1 cellular context compared by ENCODE assay signal in the genomic region with DNA sequence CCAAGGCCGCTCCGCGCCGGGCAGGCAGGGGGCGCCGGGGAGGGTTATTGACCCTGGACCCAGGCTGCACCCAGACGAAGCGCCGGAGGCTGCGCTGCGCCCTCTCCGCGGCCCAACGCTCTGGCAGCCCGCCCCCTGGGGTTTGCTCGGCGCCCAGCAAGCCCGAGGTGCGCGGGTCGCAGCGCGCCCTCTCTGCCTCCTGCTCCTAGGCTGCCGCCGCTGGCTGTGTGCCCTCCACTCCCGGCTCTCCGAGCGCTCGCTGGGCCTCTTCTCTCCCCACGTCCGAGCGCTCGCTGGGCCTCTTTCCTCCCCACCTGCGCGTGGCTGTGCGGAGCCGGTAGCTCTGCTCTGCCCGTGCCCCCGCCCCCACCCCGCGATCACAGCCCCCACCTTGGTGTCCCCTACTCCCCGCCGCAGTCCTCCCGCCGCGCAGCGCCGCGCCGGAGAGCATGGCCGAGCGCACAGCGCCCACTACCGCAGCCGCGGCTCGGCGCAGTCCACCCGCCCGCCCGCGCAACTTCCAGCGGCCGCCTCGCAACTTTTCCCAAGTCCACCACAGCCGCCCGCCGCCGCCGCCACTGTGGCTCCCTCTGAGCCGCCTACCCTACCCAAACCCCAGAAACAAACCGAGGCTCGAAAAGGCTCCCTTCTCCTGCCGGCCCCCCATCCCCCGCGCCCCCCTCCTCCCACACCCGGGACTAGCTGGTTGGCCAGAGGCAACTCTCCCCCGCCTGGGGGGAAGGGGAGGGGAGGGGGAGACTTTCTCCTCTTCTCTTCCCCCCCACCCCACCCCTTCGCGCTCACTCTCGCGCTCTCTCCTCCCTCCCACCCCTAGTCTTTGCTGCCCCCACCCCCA.
TF ChIP-seq lines count a peak whose summit lies in the region.

No MANE protein-coding gene starts in this region.

TF ChIP-seq in HepG2, 621 proteins besides CTCF, POLR2A, EP300 and RAD21 (continued from another document and continues in another):
- TF ChIP-seq EEA1 (CRISPR knock-in tag; IDR thresholded peaks at IDR 0.05; ENCODE audit: borderline replicate concordance), result peak; percentile 60; the same call in 1 of the 2 replicates
- TF ChIP-seq ARNT2 (CRISPR knock-in tag; IDR thresholded peaks at IDR 0.05; ENCODE audit: low read depth), result peak; percentile 70
- TF ChIP-seq, protein P1, sequence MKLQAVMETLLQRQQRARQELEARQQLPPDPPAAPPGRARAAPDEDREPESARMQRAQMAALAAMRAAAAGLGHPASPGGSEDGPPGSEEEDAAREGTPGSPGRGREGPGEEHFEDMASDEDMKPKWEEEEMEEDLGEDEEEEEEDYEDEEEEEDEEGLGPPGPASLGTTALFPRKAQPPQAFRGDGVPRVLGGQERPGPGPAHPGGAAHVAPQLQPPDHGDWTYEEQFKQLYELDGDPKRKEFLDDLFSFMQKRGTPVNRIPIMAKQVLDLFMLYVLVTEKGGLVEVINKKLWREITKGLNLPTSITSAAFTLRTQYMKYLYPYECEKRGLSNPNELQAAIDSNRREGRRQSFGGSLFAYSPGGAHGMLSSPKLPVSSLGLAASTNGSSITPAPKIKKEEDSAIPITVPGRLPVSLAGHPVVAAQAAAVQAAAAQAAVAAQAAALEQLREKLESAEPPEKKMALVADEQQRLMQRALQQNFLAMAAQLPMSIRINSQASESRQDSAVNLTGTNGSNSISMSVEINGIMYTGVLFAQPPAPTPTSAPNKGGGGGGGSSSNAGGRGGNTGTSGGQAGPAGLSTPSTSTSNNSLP (IDR thresholded peaks at IDR 0.05; ENCODE audit: low read depth, low read length), result no peak
- TF ChIP-seq PHF21A (CRISPR knock-in tag; IDR thresholded peaks at IDR 0.05), result peak; percentile 49; the same call in 1 of the 2 replicates
- no peak for TF ChIP-seq ZFP1 (CRISPR knock-in tag; IDR thresholded peaks at IDR 0.05)
- TF ChIP-seq TEAD3 (CRISPR knock-in tag; optimal IDR thresholded peaks at IDR 0.05; ENCODE audit: borderline replicate concordance), result no peak
- 0 out of 2 replicates have a peak, but pooled peaks have one; percentile 44 for TF ChIP-seq ZNF558 (CRISPR knock-in tag; IDR thresholded peaks at IDR 0.05; ENCODE audit: borderline replicate concordance)
- TF ChIP-seq ZNF33A (CRISPR knock-in tag; IDR thresholded peaks at IDR 0.05; ENCODE audit: borderline replicate concordance), result no peak
- TF ChIP-seq SMAD9 (CRISPR knock-in tag; IDR thresholded peaks at IDR 0.05), result no peak
- TF ChIP-seq ZNF12 (CRISPR knock-in tag; IDR thresholded peaks at IDR 0.05), result no peak
- TF ChIP-seq ZNF703 (CRISPR knock-in tag; IDR thresholded peaks at IDR 0.05; ENCODE audit: borderline replicate concordance), result no peak
- TF ChIP-seq PRMT3 (CRISPR knock-in tag; IDR thresholded peaks at IDR 0.05; ENCODE audit: borderline replicate concordance, low read depth), result no peak
- TF ChIP-seq, protein P2, sequence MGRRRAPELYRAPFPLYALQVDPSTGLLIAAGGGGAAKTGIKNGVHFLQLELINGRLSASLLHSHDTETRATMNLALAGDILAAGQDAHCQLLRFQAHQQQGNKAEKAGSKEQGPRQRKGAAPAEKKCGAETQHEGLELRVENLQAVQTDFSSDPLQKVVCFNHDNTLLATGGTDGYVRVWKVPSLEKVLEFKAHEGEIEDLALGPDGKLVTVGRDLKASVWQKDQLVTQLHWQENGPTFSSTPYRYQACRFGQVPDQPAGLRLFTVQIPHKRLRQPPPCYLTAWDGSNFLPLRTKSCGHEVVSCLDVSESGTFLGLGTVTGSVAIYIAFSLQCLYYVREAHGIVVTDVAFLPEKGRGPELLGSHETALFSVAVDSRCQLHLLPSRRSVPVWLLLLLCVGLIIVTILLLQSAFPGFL (CRISPR knock-in tag; IDR thresholded peaks at IDR 0.05), result no peak
- TF ChIP-seq, protein P3, sequence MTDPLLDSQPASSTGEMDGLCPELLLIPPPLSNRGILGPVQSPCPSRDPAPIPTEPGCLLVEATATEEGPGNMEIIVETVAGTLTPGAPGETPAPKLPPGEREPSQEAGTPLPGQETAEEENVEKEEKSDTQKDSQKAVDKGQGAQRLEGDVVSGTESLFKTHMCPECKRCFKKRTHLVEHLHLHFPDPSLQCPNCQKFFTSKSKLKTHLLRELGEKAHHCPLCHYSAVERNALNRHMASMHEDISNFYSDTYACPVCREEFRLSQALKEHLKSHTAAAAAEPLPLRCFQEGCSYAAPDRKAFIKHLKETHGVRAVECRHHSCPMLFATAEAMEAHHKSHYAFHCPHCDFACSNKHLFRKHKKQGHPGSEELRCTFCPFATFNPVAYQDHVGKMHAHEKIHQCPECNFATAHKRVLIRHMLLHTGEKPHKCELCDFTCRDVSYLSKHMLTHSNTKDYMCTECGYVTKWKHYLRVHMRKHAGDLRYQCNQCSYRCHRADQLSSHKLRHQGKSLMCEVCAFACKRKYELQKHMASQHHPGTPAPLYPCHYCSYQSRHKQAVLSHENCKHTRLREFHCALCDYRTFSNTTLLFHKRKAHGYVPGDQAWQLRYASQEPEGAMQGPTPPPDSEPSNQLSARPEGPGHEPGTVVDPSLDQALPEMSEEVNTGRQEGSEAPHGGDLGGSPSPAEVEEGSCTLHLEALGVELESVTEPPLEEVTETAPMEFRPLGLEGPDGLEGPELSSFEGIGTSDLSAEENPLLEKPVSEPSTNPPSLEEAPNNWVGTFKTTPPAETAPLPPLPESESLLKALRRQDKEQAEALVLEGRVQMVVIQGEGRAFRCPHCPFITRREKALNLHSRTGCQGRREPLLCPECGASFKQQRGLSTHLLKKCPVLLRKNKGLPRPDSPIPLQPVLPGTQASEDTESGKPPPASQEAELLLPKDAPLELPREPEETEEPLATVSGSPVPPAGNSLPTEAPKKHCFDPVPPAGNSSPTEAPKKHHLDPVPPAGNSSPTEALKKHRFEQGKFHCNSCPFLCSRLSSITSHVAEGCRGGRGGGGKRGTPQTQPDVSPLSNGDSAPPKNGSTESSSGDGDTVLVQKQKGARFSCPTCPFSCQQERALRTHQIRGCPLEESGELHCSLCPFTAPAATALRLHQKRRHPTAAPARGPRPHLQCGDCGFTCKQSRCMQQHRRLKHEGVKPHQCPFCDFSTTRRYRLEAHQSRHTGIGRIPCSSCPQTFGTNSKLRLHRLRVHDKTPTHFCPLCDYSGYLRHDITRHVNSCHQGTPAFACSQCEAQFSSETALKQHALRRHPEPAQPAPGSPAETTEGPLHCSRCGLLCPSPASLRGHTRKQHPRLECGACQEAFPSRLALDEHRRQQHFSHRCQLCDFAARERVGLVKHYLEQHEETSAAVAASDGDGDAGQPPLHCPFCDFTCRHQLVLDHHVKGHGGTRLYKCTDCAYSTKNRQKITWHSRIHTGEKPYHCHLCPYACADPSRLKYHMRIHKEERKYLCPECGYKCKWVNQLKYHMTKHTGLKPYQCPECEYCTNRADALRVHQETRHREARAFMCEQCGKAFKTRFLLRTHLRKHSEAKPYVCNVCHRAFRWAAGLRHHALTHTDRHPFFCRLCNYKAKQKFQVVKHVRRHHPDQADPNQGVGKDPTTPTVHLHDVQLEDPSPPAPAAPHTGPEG (CRISPR knock-in tag; IDR thresholded peaks at IDR 0.05), result peak; percentile 98
- TF ChIP-seq ISL2 (CRISPR knock-in tag; IDR thresholded peaks at IDR 0.05), result 0 out of 2 replicates have a peak, but pooled peaks have one; percentile 51
- TF ChIP-seq, protein P4, sequence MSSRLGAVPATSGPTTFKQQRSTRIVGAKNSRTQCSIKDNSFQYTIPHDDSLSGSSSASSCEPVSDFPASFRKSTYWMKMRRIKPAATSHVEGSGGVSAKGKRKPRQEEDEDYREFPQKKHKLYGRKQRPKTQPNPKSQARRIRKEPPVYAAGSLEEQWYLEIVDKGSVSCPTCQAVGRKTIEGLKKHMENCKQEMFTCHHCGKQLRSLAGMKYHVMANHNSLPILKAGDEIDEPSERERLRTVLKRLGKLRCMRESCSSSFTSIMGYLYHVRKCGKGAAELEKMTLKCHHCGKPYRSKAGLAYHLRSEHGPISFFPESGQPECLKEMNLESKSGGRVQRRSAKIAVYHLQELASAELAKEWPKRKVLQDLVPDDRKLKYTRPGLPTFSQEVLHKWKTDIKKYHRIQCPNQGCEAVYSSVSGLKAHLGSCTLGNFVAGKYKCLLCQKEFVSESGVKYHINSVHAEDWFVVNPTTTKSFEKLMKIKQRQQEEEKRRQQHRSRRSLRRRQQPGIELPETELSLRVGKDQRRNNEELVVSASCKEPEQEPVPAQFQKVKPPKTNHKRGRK (CRISPR knock-in tag; IDR thresholded peaks at IDR 0.05), result no peak
- no peak for TF ChIP-seq SRSF4 (IDR thresholded peaks at IDR 0.05; ENCODE audit: low read depth, low read length, poor library complexity, severe bottlenecking)
- TF ChIP-seq NR2F6 (IDR thresholded peaks at IDR 0.05), result no peak
- TF ChIP-seq NR2F6 (CRISPR knock-in tag; IDR thresholded peaks at IDR 0.05), result no peak
- TF ChIP-seq MTF1 (CRISPR knock-in tag; IDR thresholded peaks at IDR 0.05), result no peak
- TF ChIP-seq MAFG (CRISPR knock-in tag; IDR thresholded peaks at IDR 0.05), result no peak
- TF ChIP-seq ZNF263 (CRISPR knock-in tag; IDR thresholded peaks at IDR 0.05), result peak; percentile 85
- no peak for TF ChIP-seq CAMTA2 (CRISPR knock-in tag; IDR thresholded peaks at IDR 0.05; ENCODE audit: borderline replicate concordance)
- peak; percentile 9; the same call in 1 of the 2 replicates for TF ChIP-seq MEIS2 (CRISPR knock-in tag; IDR thresholded peaks at IDR 0.05)
- TF ChIP-seq, protein P5, sequence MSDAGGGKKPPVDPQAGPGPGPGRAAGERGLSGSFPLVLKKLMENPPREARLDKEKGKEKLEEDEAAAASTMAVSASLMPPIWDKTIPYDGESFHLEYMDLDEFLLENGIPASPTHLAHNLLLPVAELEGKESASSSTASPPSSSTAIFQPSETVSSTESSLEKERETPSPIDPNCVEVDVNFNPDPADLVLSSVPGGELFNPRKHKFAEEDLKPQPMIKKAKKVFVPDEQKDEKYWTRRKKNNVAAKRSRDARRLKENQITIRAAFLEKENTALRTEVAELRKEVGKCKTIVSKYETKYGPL (CRISPR knock-in tag; IDR thresholded peaks at IDR 0.05), result no peak
- peak; percentile 83; the same call in 1 of the 2 replicates for TF ChIP-seq TOPORS (CRISPR knock-in tag; IDR thresholded peaks at IDR 0.05)
- peak; percentile 63 for TF ChIP-seq TBX2 (CRISPR knock-in tag; IDR thresholded peaks at IDR 0.05; ENCODE audit: borderline replicate concordance)
- no peak for TF ChIP-seq RARA (CRISPR knock-in tag; IDR thresholded peaks at IDR 0.05)
- TF ChIP-seq SALL1 (CRISPR knock-in tag; IDR thresholded peaks at IDR 0.05), result peak; percentile 59
- TF ChIP-seq HNF4A (CRISPR knock-in tag; IDR thresholded peaks at IDR 0.05), result no peak
- TF ChIP-seq, protein P6, sequence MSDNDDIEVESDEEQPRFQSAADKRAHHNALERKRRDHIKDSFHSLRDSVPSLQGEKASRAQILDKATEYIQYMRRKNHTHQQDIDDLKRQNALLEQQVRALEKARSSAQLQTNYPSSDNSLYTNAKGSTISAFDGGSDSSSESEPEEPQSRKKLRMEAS (IDR thresholded peaks at IDR 0.05), result peak; percentile 61
- TF ChIP-seq SMAD1 (CRISPR knock-in tag; IDR thresholded peaks at IDR 0.05; ENCODE audit: borderline replicate concordance, low read depth), result no peak
- no peak for TF ChIP-seq ONECUT2 (CRISPR knock-in tag; IDR thresholded peaks at IDR 0.05)
- TF ChIP-seq HNF4G (IDR thresholded peaks at IDR 0.05; ENCODE audit: borderline replicate concordance, low read depth, low read length), result no peak
- TF ChIP-seq HNF4G (CRISPR knock-in tag; IDR thresholded peaks at IDR 0.05; ENCODE audit: borderline replicate concordance, low read depth), result no peak
- TF ChIP-seq REXO4 (CRISPR knock-in tag; IDR thresholded peaks at IDR 0.05; ENCODE audit: borderline replicate concordance), result no peak
- TF ChIP-seq PAX8 (CRISPR knock-in tag; IDR thresholded peaks at IDR 0.05; ENCODE audit: borderline replicate concordance), result no peak
- TF ChIP-seq, protein P7, sequence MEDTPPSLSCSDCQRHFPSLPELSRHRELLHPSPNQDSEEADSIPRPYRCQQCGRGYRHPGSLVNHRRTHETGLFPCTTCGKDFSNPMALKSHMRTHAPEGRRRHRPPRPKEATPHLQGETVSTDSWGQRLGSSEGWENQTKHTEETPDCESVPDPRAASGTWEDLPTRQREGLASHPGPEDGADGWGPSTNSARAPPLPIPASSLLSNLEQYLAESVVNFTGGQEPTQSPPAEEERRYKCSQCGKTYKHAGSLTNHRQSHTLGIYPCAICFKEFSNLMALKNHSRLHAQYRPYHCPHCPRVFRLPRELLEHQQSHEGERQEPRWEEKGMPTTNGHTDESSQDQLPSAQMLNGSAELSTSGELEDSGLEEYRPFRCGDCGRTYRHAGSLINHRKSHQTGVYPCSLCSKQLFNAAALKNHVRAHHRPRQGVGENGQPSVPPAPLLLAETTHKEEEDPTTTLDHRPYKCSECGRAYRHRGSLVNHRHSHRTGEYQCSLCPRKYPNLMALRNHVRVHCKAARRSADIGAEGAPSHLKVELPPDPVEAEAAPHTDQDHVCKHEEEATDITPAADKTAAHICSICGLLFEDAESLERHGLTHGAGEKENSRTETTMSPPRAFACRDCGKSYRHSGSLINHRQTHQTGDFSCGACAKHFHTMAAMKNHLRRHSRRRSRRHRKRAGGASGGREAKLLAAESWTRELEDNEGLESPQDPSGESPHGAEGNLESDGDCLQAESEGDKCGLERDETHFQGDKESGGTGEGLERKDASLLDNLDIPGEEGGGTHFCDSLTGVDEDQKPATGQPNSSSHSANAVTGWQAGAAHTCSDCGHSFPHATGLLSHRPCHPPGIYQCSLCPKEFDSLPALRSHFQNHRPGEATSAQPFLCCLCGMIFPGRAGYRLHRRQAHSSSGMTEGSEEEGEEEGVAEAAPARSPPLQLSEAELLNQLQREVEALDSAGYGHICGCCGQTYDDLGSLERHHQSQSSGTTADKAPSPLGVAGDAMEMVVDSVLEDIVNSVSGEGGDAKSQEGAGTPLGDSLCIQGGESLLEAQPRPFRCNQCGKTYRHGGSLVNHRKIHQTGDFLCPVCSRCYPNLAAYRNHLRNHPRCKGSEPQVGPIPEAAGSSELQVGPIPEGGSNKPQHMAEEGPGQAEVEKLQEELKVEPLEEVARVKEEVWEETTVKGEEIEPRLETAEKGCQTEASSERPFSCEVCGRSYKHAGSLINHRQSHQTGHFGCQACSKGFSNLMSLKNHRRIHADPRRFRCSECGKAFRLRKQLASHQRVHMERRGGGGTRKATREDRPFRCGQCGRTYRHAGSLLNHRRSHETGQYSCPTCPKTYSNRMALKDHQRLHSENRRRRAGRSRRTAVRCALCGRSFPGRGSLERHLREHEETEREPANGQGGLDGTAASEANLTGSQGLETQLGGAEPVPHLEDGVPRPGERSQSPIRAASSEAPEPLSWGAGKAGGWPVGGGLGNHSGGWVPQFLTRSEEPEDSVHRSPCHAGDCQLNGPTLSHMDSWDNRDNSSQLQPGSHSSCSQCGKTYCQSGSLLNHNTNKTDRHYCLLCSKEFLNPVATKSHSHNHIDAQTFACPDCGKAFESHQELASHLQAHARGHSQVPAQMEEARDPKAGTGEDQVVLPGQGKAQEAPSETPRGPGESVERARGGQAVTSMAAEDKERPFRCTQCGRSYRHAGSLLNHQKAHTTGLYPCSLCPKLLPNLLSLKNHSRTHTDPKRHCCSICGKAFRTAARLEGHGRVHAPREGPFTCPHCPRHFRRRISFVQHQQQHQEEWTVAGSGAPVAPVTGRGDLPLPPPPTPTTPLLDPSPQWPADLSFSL (CRISPR knock-in tag; IDR thresholded peaks at IDR 0.05), result no peak
